In genomic region chr16:67431805-67432476, GRCh38 we compare ENCODE assay signal across 8 cellular contexts. TPM values are rescaled to one million over a fixed set of nuclear protein-coding genes. Genes with fewer than 3 reads are reported as not detected.
DNase-seq lines count a peak whose midpoint lies in the region; ATAC-seq lines count a peak whose summit lies in the region.

No MANE protein-coding gene starts in this region.

- CTCF ChIA-PET in activated CD4-positive, alpha-beta T cell treated with anti-CD3 and anti-CD28 coated beads for 36 hours (lab: Charles Lee) = interaction anchor here (0.6 to 1.0 kb wide), 6 partner anchors 10 to 381 kb away, joined by 3 to 4 read pairs (median 3); no protein-coding TSS in a partner anchor
- CTCF ChIA-PET in T-cell (lab: Charles Lee) = interaction anchor here in 1 of 2 donors (0.6 to 0.7 kb wide), 2 partner anchors 525 to 657 kb away, joined by 3 to 5 read pairs; no protein-coding TSS in a partner anchor

- no peak overlapping the region for H3K27ac Mint-ChIP-seq in activated CD4-positive, alpha-beta T cell treated with anti-CD3 and anti-CD28 coated beads for 36 hours
- H3K27ac Mint-ChIP-seq in T-cell = no peak overlapping the region

- H3K27ac ChIP-seq in iPS-20b (ENCODE audit: low read length) (no peak overlapping the region), stomach smooth muscle (ENCODE audit: low read length) (no peak overlapping the region)

- H3K9me3 ChIP-seq in iPS-20b (ENCODE audit: insufficient read depth, low read depth, low read length) = no peaks in the 10 kb centered on the region
- no peaks in the 10 kb centered on the region for H3K9me3 ChIP-seq in stomach smooth muscle (ENCODE audit: control insufficient read depth in 2 of 2, low read length in 2 of 2)

- peaks cover 12% of the 10 kb centered on the region for H3K4me1 Mint-ChIP-seq in activated CD4-positive, alpha-beta T cell treated with anti-CD3 and anti-CD28 coated beads for 36 hours
- H3K4me1 Mint-ChIP-seq in T-cell = peaks cover 5 to 16% (median 7%) of the 10 kb centered on the region in 3 donors

- no peak for ATAC-seq in activated CD4-positive, alpha-beta T cell treated with anti-CD3 and anti-CD28 coated beads for 36 hours
- ATAC-seq in T-cell (replicated peaks in 1 of 4) (no peak), HG02970 (IDR thresholded peaks at IDR 0.05; ENCODE audit: low FRiP score, unreplicated experiment) (no peak)

- H3K27me3 ChIP-seq in iPS-20b (ENCODE audit: insufficient read depth, low read length) (peaks cover 31% of the 10 kb centered on the region), stomach smooth muscle (ENCODE audit: control insufficient read depth in 1 of 2, insufficient read depth in 2 of 2, low read length in 2 of 2) (peaks cover 14 to 23% of the 10 kb centered on the region in 2 donors)

- peaks cover 22% of the 10 kb centered on the region; the same call in 1 of the 2 replicates for H3K4me1 ChIP-seq in iPS-20b (ENCODE audit: insufficient read depth, low read length)
- H3K4me1 ChIP-seq in stomach smooth muscle (ENCODE audit: control insufficient read depth, insufficient read depth, low read length) = peaks cover 20% of the 10 kb centered on the region

- H3K36me3 ChIP-seq in iPS-20b (ENCODE audit: insufficient read depth, low read depth, low read length) (peaks cover 2% of the 10 kb centered on the region; the same call in 1 of the 2 replicates), stomach smooth muscle (ENCODE audit: control insufficient read depth in 2 of 2, insufficient read depth in 2 of 2, low read length in 2 of 2) (no peaks in the 10 kb centered on the region)

- peak overlapping the region; percentile 55 for H3K4me3 Mint-ChIP-seq in activated CD4-positive, alpha-beta T cell treated with anti-CD3 and anti-CD28 coated beads for 36 hours
- peak overlapping the region; percentile 48 to 63 (median 62) for H3K4me3 Mint-ChIP-seq in T-cell

- H3K27me3 Mint-ChIP-seq in activated CD4-positive, alpha-beta T cell treated with anti-CD3 and anti-CD28 coated beads for 36 hours = peaks cover 28% of the 10 kb centered on the region
- peaks cover 17 to 40% of the 10 kb centered on the region in 2 donors for H3K27me3 Mint-ChIP-seq in T-cell

- intact Hi-C loops in activated CD4-positive, alpha-beta T cell treated with anti-CD3 and anti-CD28 coated beads for 36 hours (cut with DNase I, micrococcal nuclease) = no loop called here

- peak overlapping the region; percentile 89 for H3K4me3 ChIP-seq in iPS-20b (ENCODE audit: low read length)
- peak overlapping the region; percentile 58 to 76 for H3K4me3 ChIP-seq in stomach smooth muscle (ENCODE audit: low read length in 2 of 2)

- DNase-seq in activated CD4-positive, alpha-beta T cell treated with anti-CD3 and anti-CD28 coated beads for 36 hours = no peak
- DNase-seq in activated CD4-positive, alpha-beta T cell treated with anti-CD3 and anti-CD28 coated beads, Interleukin-2, amount 50 U/mL, for 1 hour = no peak
- no peak for DNase-seq in T-cell
- no peak for DNase-seq in SIG-M5 (lab: John Stamatoyannopoulos, UW)
- DNase-seq in medulla oblongata (ENCODE audit: extremely low spot score) = no peak

- no peaks in the 10 kb centered on the region for H3K36me3 Mint-ChIP-seq in activated CD4-positive, alpha-beta T cell treated with anti-CD3 and anti-CD28 coated beads for 36 hours (ENCODE audit: low read depth)
- H3K36me3 Mint-ChIP-seq in T-cell = peaks cover under 1% of the 10 kb centered on the region

- no peaks in the 10 kb centered on the region for H3K9me3 Mint-ChIP-seq in activated CD4-positive, alpha-beta T cell treated with anti-CD3 and anti-CD28 coated beads for 36 hours (ENCODE audit: low read depth)
- no peaks in the 10 kb centered on the region for H3K9me3 Mint-ChIP-seq in T-cell

- H3K9ac ChIP-seq in iPS-20b (ENCODE audit: low read depth, low read length) (peak overlapping the region; percentile 73; the same call in 1 of the 2 replicates), stomach smooth muscle (ENCODE audit: low read length in 2 of 2) (peak overlapping the region in 1 of 2 donors; percentile 62)

- POLR2A ChIA-PET in activated CD4-positive, alpha-beta T cell treated with anti-CD3 and anti-CD28 coated beads for 36 hours (lab: Charles Lee) = no interaction called here
- POLR2A ChIA-PET in T-cell (lab: Charles Lee) = interaction anchor here in 1 of 2 donors (0.5 to 0.7 kb wide), 2 partner anchors 10 to 288 kb away, joined by 7 read pairs; no protein-coding TSS in a partner anchor

RNA-seq across cellular contexts. Expression of gene HSD11B2, which starts 1.0 kb away (rescaled TPM):
- 1 to 10 TPM; 2.0 to 2.2 TPM for total RNA-seq in activated CD4-positive, alpha-beta T cell treated with anti-CD3 and anti-CD28 coated beads for 36 hours
- total RNA-seq in T-cell = under 1 TPM in 3 of 5 donors, not detected in 2; 0.20 to 0.32 (median 0.29) TPM

RNA-seq across cellular contexts. Expression of gene ZDHHC1, which starts 15.7 kb away (rescaled TPM):
- total RNA-seq in activated CD4-positive, alpha-beta T cell treated with anti-CD3 and anti-CD28 coated beads for 36 hours = under 1 TPM; 0.58 to 0.98 TPM
- total RNA-seq in T-cell = under 1 TPM in 4 of 5 donors, not detected in 1; 0.26 to 0.85 (median 0.47) TPM

RNA-seq across cellular contexts. Expression of gene TPPP3, which starts 38.6 kb away (rescaled TPM):
- total RNA-seq in activated CD4-positive, alpha-beta T cell treated with anti-CD3 and anti-CD28 coated beads for 36 hours = not detected
- under 1 TPM in 2 of 5 donors, not detected in 3; 0.18 to 0.23 TPM for total RNA-seq in T-cell

RNA-seq across cellular contexts. Expression of gene ATP6V0D1, which starts 49.0 kb away (rescaled TPM):
- total RNA-seq in activated CD4-positive, alpha-beta T cell treated with anti-CD3 and anti-CD28 coated beads for 36 hours = 10 to 100 TPM; 16.3 to 17.3 TPM
- total RNA-seq in T-cell = 10 to 100 TPM; 41.5 to 49.6 (median 45.8) TPM

RNA-seq across cellular contexts. Expression of gene AGRP, which starts 51.4 kb away (rescaled TPM):
- not detected for total RNA-seq in activated CD4-positive, alpha-beta T cell treated with anti-CD3 and anti-CD28 coated beads for 36 hours
- total RNA-seq in T-cell = not detected
